26 cellular contexts compared by ENCODE assay signal in genomic region chr4:5376015-5376414, GRCh38.
"Had no signal": no experiment of that assay in that cellular context is flagged by ENCODE, and none has a peak within 500 bp of the region (broad histone marks: within the 10 kb centered on the region; RNA-seq: fewer than 3 reads in every experiment).

No MANE protein-coding gene starts in this region.

- H3K27me3 ChIP-seq: esophagus squamous epithelium, left lung, right atrium auricular region, sigmoid colon, testis, tibial artery had no signal

- DNase-seq: cortex of kidney; effector memory CD8-positive, alpha-beta T cell; erythroblast; esophagus squamous epithelium; foreskin melanocyte; glutamatergic neuron; heart right ventricle; hippocampal formation; left cardiac atrium; left lung; mesendoderm; midbrain; naive thymus-derived CD4-positive, alpha-beta T cell; nucleus accumbens; sigmoid colon; stimulated activated CD4-positive, alpha-beta T cell treated with anti-CD3 and anti-CD28 coated beads, Interleukin-2, amount 100 ng/mL, for 24 hours; stimulated activated CD4-positive, alpha-beta T cell treated with anti-CD3 and anti-CD28 coated beads, Interleukin-4, amount 100 ng/mL, for 24 hours; stimulated activated naive CD8-positive, alpha-beta T cell treated with anti-CD3 and anti-CD28 coated beads, Interleukin-15, Interleukin-2, amounts not matched to agents 100 U/mL and 50 U/mL, for 24 hours; substantia nigra; testis; tibial artery had no signal

- H3K4me1 Mint-ChIP-seq: stimulated activated effector memory CD8-positive, alpha-beta T cell treated with anti-CD3 and anti-CD28 coated beads, Interleukin-12 subunit alpha, Interleukin-12 subunit beta, amount 100 ng/mL, for 72 hours had no signal

- H3K9me3 ChIP-seq: prostate gland, right atrium auricular region, sigmoid colon, testis had no signal

- H3K36me3 ChIP-seq: esophagus squamous epithelium, heart right ventricle, left lung, prostate gland, right atrium auricular region, sigmoid colon, tibial artery had no signal

- H3K4me1 ChIP-seq: esophagus squamous epithelium, heart right ventricle, left lung, prostate gland, right atrium auricular region, sigmoid colon, testis, tibial artery had no signal

- H3K36me3 Mint-ChIP-seq: stimulated activated effector memory CD8-positive, alpha-beta T cell treated with anti-CD3 and anti-CD28 coated beads, Interleukin-12 subunit alpha, Interleukin-12 subunit beta, amount 100 ng/mL, for 72 hours; type B pancreatic cell had no signal

- H3K27ac ChIP-seq: esophagus squamous epithelium, heart right ventricle, left lung, prostate gland, right atrium auricular region, sigmoid colon, testis, tibial artery had no signal

- H3K4me3 ChIP-seq: esophagus squamous epithelium, heart right ventricle, left lung, prostate gland, right atrium auricular region, sigmoid colon, testis, tibial artery had no signal

- H3K4me3 Mint-ChIP-seq: effector memory CD8-positive, alpha-beta T cell; naive thymus-derived CD4-positive, alpha-beta T cell; nephron; stimulated activated effector memory CD8-positive, alpha-beta T cell treated with anti-CD3 and anti-CD28 coated beads, Interleukin-12 subunit alpha, Interleukin-12 subunit beta, amount 100 ng/mL, for 72 hours; type B pancreatic cell had no signal

- ATAC-seq: effector memory CD8-positive, alpha-beta T cell; heart right ventricle; left cardiac atrium; left lung; naive thymus-derived CD4-positive, alpha-beta T cell; stimulated activated effector memory CD8-positive, alpha-beta T cell treated with anti-CD3 and anti-CD28 coated beads, Interleukin-12 subunit alpha, Interleukin-12 subunit beta, amount 100 ng/mL, for 72 hours; stimulated activated naive CD8-positive, alpha-beta T cell treated with anti-CD3 and anti-CD28 coated beads, Interleukin-15, Interleukin-2, amounts not matched to agents 100 U/mL and 50 U/mL, for 24 hours had no signal

- H3K27ac Mint-ChIP-seq: effector memory CD8-positive, alpha-beta T cell; naive thymus-derived CD4-positive, alpha-beta T cell; nephron; stimulated activated effector memory CD8-positive, alpha-beta T cell treated with anti-CD3 and anti-CD28 coated beads, Interleukin-12 subunit alpha, Interleukin-12 subunit beta, amount 100 ng/mL, for 72 hours; type B pancreatic cell had no signal
